In the genomic region with DNA sequence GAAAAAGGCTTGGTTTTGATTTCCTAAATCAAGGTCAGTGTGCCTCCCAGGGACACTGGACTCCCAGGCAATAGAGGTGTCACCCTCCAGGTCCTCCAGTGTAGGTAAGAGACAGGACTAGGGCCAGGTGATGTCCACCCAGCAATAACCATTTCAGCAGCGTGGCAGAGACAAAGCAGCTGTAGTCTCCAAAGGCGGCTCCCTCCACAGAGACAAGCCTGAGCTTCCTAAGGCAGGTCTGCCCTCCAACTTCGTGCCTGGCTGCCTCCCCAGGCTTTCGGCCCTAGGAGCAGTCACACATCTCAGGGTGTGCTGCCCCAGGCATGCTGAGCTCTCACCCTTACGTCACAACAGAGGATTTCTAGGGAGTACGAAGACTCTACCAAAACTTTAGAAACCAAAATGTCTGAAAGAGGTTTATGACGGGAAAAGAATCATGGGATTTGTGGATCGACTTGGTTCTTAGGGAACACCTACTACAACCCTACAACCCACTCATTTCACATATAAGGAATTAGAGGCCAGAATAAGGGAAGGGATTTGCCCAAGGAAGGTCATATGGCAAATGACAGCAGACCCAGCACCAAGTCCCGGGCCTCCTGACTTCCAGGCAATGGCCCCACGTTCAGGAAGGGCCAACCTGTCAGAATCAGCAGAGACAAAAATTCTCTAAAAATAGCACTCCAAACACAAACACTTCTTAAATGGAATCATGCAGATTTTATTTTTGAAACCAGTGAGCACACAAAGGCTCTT, we compare ENCODE assay signal across 14 cellular contexts.
DNase-seq lines count a peak whose midpoint lies in the region; ATAC-seq and TF ChIP-seq lines count a peak whose summit lies in the region.
"Had no signal": no experiment of that assay in that cellular context is flagged by ENCODE, and none has a peak within 500 bp of the region (broad histone marks: within the 10 kb centered on the region; RNA-seq: fewer than 3 reads in every experiment).

No MANE protein-coding gene starts in this region.

- H3K9me3 ChIP-seq in cardiac muscle cell (ENCODE audit: low read depth) (no peaks in the 10 kb centered on the region), mesodermal cell (ENCODE audit: control insufficient read depth, low read length) (peaks cover 5% of the 10 kb centered on the region), aorta (ENCODE audit: control insufficient read depth, low read length) (no peaks in the 10 kb centered on the region)
- H3K9me3 ChIP-seq: BE2C had no signal

- H3K4me1 Mint-ChIP-seq in activated CD4-positive, alpha-beta T cell treated with anti-CD3 and anti-CD28 coated beads, Interleukin-2, amount 10 ng/mL, durations not matched to agents 24 days and 14 days, result no peaks in the 10 kb centered on the region
- H3K4me1 Mint-ChIP-seq in activated T-helper 17 cell treated with anti-CD3 and anti-CD28 coated beads, Interleukin-2, amount 50 U/mL, for 72 hours, result no peaks in the 10 kb centered on the region
- no peaks in the 10 kb centered on the region for H3K4me1 Mint-ChIP-seq in glutamatergic neuron (ENCODE audit: low read depth, unreplicated experiment)

- no peak overlapping the region for H3K27ac Mint-ChIP-seq in activated CD4-positive, alpha-beta T cell treated with anti-CD3 and anti-CD28 coated beads, Interleukin-2, amount 10 ng/mL, durations not matched to agents 24 days and 14 days
- H3K27ac Mint-ChIP-seq in activated T-helper 17 cell treated with anti-CD3 and anti-CD28 coated beads, Interleukin-2, amount 50 U/mL, for 72 hours, result no peak overlapping the region
- no peak overlapping the region for H3K27ac Mint-ChIP-seq in glutamatergic neuron (ENCODE audit: unreplicated experiment)
- H3K27ac Mint-ChIP-seq: activated naive CD8-positive, alpha-beta T cell treated with anti-CD3 and anti-CD28 coated beads for 36 hours; dendritic cell treated with granulocyte-macrophage colony-stimulating factor and Interleukin-4, amounts not matched to agents 40 ng/mL and 50 ng/mL, for 4 days; stimulated activated naive CD8-positive, alpha-beta T cell treated with anti-CD3 and anti-CD28 coated beads, Interleukin-15, Interleukin-2, amounts not matched to agents 100 ng/mL and 50 ng/mL, for 24 hours had no signal

- intact Hi-C loops in activated CD4-positive, alpha-beta T cell treated with anti-CD3 and anti-CD28 coated beads, Interleukin-2, amount 10 ng/mL, durations not matched to agents 24 days and 14 days (cut with micrococcal nuclease), result no loop called here
- intact Hi-C loops in aorta (cut with DNase I), result loop anchor here (2.0 to 5.0 kb wide), 4 partner anchors 37 to 192 kb away; no protein-coding TSS in a partner anchor

- H3K27me3 ChIP-seq in cardiac muscle cell (no peaks in the 10 kb centered on the region), aorta (ENCODE audit: control insufficient read depth in 1 of 2, insufficient read depth in 2 of 2, low read length in 1 of 2) (no peaks in the 10 kb centered on the region)
- H3K27me3 ChIP-seq: BE2C had no signal

- ATAC-seq in aorta (ENCODE audit: low FRiP score), result peak; percentile 64
- no peak for ATAC-seq in GM21529 (IDR thresholded peaks at IDR 0.05; ENCODE audit: unreplicated experiment)
- ATAC-seq in activated T-helper 17 cell treated with anti-CD3 and anti-CD28 coated beads, Interleukin-2, amount 50 U/mL, for 72 hours (replicated peaks), result no peak

- no peak overlapping the region for H3K4me3 Mint-ChIP-seq in activated CD4-positive, alpha-beta T cell treated with anti-CD3 and anti-CD28 coated beads, Interleukin-2, amount 10 ng/mL, durations not matched to agents 24 days and 14 days
- no peak overlapping the region for H3K4me3 Mint-ChIP-seq in activated T-helper 17 cell treated with anti-CD3 and anti-CD28 coated beads, Interleukin-2, amount 50 U/mL, for 72 hours
- no peak overlapping the region for H3K4me3 Mint-ChIP-seq in glutamatergic neuron (ENCODE audit: unreplicated experiment)
- H3K4me3 Mint-ChIP-seq: activated naive CD8-positive, alpha-beta T cell treated with anti-CD3 and anti-CD28 coated beads for 36 hours; dendritic cell treated with granulocyte-macrophage colony-stimulating factor and Interleukin-4, amounts not matched to agents 40 ng/mL and 50 ng/mL, for 4 days; stimulated activated naive CD8-positive, alpha-beta T cell treated with anti-CD3 and anti-CD28 coated beads, Interleukin-15, Interleukin-2, amounts not matched to agents 100 ng/mL and 50 ng/mL, for 24 hours had no signal

- H3K36me3 ChIP-seq in cardiac muscle cell (no peaks in the 10 kb centered on the region), mesodermal cell (ENCODE audit: control insufficient read depth, insufficient read depth, low read length) (no peaks in the 10 kb centered on the region), aorta (ENCODE audit: control insufficient read depth in 1 of 2, insufficient read depth in 2 of 2, low read length in 1 of 2) (no peaks in the 10 kb centered on the region)
- H3K36me3 ChIP-seq: BE2C had no signal

- H3K27me3 Mint-ChIP-seq in activated CD4-positive, alpha-beta T cell treated with anti-CD3 and anti-CD28 coated beads, Interleukin-2, amount 10 ng/mL, durations not matched to agents 24 days and 14 days, result no peaks in the 10 kb centered on the region
- no peaks in the 10 kb centered on the region for H3K27me3 Mint-ChIP-seq in activated T-helper 17 cell treated with anti-CD3 and anti-CD28 coated beads, Interleukin-2, amount 50 U/mL, for 72 hours
- peaks cover 1% of the 10 kb centered on the region for H3K27me3 Mint-ChIP-seq in glutamatergic neuron (ENCODE audit: unreplicated experiment)
- H3K27me3 Mint-ChIP-seq: activated naive CD8-positive, alpha-beta T cell treated with anti-CD3 and anti-CD28 coated beads for 36 hours; brain; dendritic cell treated with granulocyte-macrophage colony-stimulating factor and Interleukin-4, amounts not matched to agents 40 ng/mL and 50 ng/mL, for 4 days; stimulated activated naive CD8-positive, alpha-beta T cell treated with anti-CD3 and anti-CD28 coated beads, Interleukin-15, Interleukin-2, amounts not matched to agents 100 ng/mL and 50 ng/mL, for 24 hours had no signal

- H3K9me3 Mint-ChIP-seq in activated CD4-positive, alpha-beta T cell treated with anti-CD3 and anti-CD28 coated beads, Interleukin-2, amount 10 ng/mL, durations not matched to agents 24 days and 14 days, result no peaks in the 10 kb centered on the region
- H3K9me3 Mint-ChIP-seq in activated T-helper 17 cell treated with anti-CD3 and anti-CD28 coated beads, Interleukin-2, amount 50 U/mL, for 72 hours, result no peaks in the 10 kb centered on the region
- no peaks in the 10 kb centered on the region for H3K9me3 Mint-ChIP-seq in glutamatergic neuron (ENCODE audit: unreplicated experiment)
- H3K9me3 Mint-ChIP-seq: activated naive CD8-positive, alpha-beta T cell treated with anti-CD3 and anti-CD28 coated beads for 36 hours; dendritic cell treated with granulocyte-macrophage colony-stimulating factor and Interleukin-4, amounts not matched to agents 40 ng/mL and 50 ng/mL, for 4 days; stimulated activated naive CD8-positive, alpha-beta T cell treated with anti-CD3 and anti-CD28 coated beads, Interleukin-15, Interleukin-2, amounts not matched to agents 100 ng/mL and 50 ng/mL, for 24 hours had no signal

- WGBS in mesodermal cell (ENCODE audit: insufficient coverage in 2 of 2), 2 experiments, result 78 to 88% methylated on average over 5 to 6 of the region's 10 CpGs
- WGBS in aorta, 2 donors, result 22 to 27% methylated on average over 10 of the region's 10 CpGs

- H3K27ac ChIP-seq in cardiac muscle cell (peak overlapping the region; percentile 76), mesodermal cell (ENCODE audit: low read depth, low read length, severe bottlenecking) (peak overlapping the region; percentile 36), aorta (ENCODE audit: low read depth in 1 of 2, low read length in 2 of 2) (peak overlapping the region; percentile 86 to 98)

- H3K4me1 ChIP-seq in cardiac muscle cell (ENCODE audit: low read depth) (peaks cover 20% of the 10 kb centered on the region), mesodermal cell (ENCODE audit: control insufficient read depth, insufficient read depth, low read length, poor library complexity, severe bottlenecking) (peaks cover 9% of the 10 kb centered on the region), aorta (ENCODE audit: control insufficient read depth in 1 of 2, insufficient read depth in 2 of 2, low read length in 2 of 2) (peaks cover 2 to 5% of the 10 kb centered on the region in 2 donors)

- TF ChIP-seq CTCF in cardiac muscle cell (IDR thresholded peaks at IDR 0.05; ENCODE audit: low read depth, low read length) (no peak), glutamatergic neuron (IDR thresholded peaks at IDR 0.05; ENCODE audit: partially characterized antibody, unreplicated experiment) (no peak)

- peak; percentile 47 for DNase-seq in activated CD4-positive, alpha-beta T cell treated with anti-CD3 and anti-CD28 coated beads, Interleukin-2, amount 10 ng/mL, durations not matched to agents 24 days and 14 days
- DNase-seq in activated CD4-positive, alpha-beta T cell treated with anti-CD3 and anti-CD28 coated beads for 1 hour, result no peak
- no peak for DNase-seq in cardiac muscle cell (ENCODE audit: low read depth in 1 of 2, low spot score in 1 of 2)
- no peak for DNase-seq in aorta
- no peak for DNase-seq in glutamatergic neuron
- DNase-seq: activated naive CD8-positive, alpha-beta T cell treated with anti-CD3 and anti-CD28 coated beads for 36 hours; NCI-H2171 had no signal

- H3K4me3 ChIP-seq in cardiac muscle cell (no peak overlapping the region), mesodermal cell (ENCODE audit: extremely low read depth, insufficient read depth, low read length, poor library complexity, severe bottlenecking) (no peak overlapping the region), aorta (ENCODE audit: low read length in 2 of 2) (no peak overlapping the region)

- H3K36me3 Mint-ChIP-seq in activated CD4-positive, alpha-beta T cell treated with anti-CD3 and anti-CD28 coated beads, Interleukin-2, amount 10 ng/mL, durations not matched to agents 24 days and 14 days (ENCODE audit: low read depth), result no peaks in the 10 kb centered on the region
- H3K36me3 Mint-ChIP-seq in activated T-helper 17 cell treated with anti-CD3 and anti-CD28 coated beads, Interleukin-2, amount 50 U/mL, for 72 hours (ENCODE audit: low read depth), result no peaks in the 10 kb centered on the region
- H3K36me3 Mint-ChIP-seq in glutamatergic neuron (ENCODE audit: unreplicated experiment), result no peaks in the 10 kb centered on the region

Comparison
In these comparisons a context has a peak if more than half of its experiments do, and no peak if none do; other contexts are left out.
1. H3K27ac ChIP-seq: peak in every context shown above with its lines; median percentile 92 in aorta; 76 in cardiac muscle cell; 36 in mesodermal cell.